In genomic region chr19:31351212-31352193, GRCh38 we compare ENCODE assay signal across 8 cellular contexts. TPM values are rescaled to one million over a fixed set of nuclear protein-coding genes. Genes with fewer than 3 reads are reported as not detected.
DNase-seq lines count a peak whose midpoint lies in the region; ATAC-seq and TF ChIP-seq lines count a peak whose summit lies in the region.

No MANE protein-coding gene starts in this region.

- H3K36me3 Mint-ChIP-seq in stimulated activated memory B cell treated with anti-CD40 and anti-IgM and Interleukin-4, amounts not matched to agents 10 μg/mL and 1 μg/mL and 100 μg/mL, for 72 hours = peaks cover 12% of the 10 kb centered on the region

- peaks cover 6% of the 10 kb centered on the region for H3K9me3 Mint-ChIP-seq in stimulated activated memory B cell treated with anti-CD40 and anti-IgM and Interleukin-4, amounts not matched to agents 10 μg/mL and 1 μg/mL and 100 μg/mL, for 72 hours

- H3K9me3 ChIP-seq in HEK293 (ENCODE audit: control insufficient read depth, insufficient read depth, low read depth, low read length) = no peaks in the 10 kb centered on the region

- no peak overlapping the region for H3K27ac Mint-ChIP-seq in stimulated activated memory B cell treated with anti-CD40 and anti-IgM and Interleukin-4, amounts not matched to agents 10 μg/mL and 1 μg/mL and 100 μg/mL, for 72 hours

- peaks cover 24% of the 10 kb centered on the region for H3K4me1 ChIP-seq in HEK293 (ENCODE audit: control insufficient read depth, insufficient read depth, low read length)

- ATAC-seq in stimulated activated memory B cell treated with anti-CD40 and anti-IgM and Interleukin-4, amounts not matched to agents 10 μg/mL and 1 μg/mL and 100 μg/mL, for 72 hours = no peak
- ATAC-seq in HG02678 (IDR thresholded peaks at IDR 0.05; ENCODE audit: unreplicated experiment) (no peak), GM19035 (IDR thresholded peaks at IDR 0.05; ENCODE audit: unreplicated experiment) (no peak)

- DNase-seq in A172 (ENCODE audit: low spot score) (peak; percentile 40), astrocyte of the spinal cord (ENCODE audit: low read depth, low spot score) (peak; percentile 82), islet precursor cell (peak; percentile 83)
- DNase-seq in activated CD4-positive, CD25-positive, alpha-beta regulatory T cell (lab: John Stamatoyannopoulos, UW) = no peak

- peak overlapping the region; percentile 86 for H3K4me3 Mint-ChIP-seq in stimulated activated memory B cell treated with anti-CD40 and anti-IgM and Interleukin-4, amounts not matched to agents 10 μg/mL and 1 μg/mL and 100 μg/mL, for 72 hours

- POLR2A ChIA-PET in HEK293 (lab: Yijun Ruan, JAX) = interaction anchor here (1.5 to 2.1 kb wide), 2 partner anchors 12 to 13 kb away, joined by 4 to 10 read pairs; no protein-coding TSS in a partner anchor

- H3K4me3 ChIP-seq in HEK293 (ENCODE audit: low read depth, low read length) (peak overlapping the region; percentile 63), astrocyte of the spinal cord (ENCODE audit: low read depth, low read length) (peak overlapping the region; percentile 54)

- peaks cover 0 to 4% of the 10 kb centered on the region in 2 experiments; a peak in 1 of 3 replicates for H3K36me3 ChIP-seq in HEK293 (ENCODE audit: control insufficient read depth in 2 of 2, insufficient read depth in 1 of 2, low read length in 2 of 2)

- no peak for TF ChIP-seq CTCF in HEK293 (tag by site-specific recombination; IDR thresholded peaks at IDR 0.05)
- TF ChIP-seq CTCF in astrocyte of the spinal cord (IDR thresholded peaks at IDR 0.05; ENCODE audit: low read depth, low read length) = no peak

- H3K4me1 Mint-ChIP-seq in stimulated activated memory B cell treated with anti-CD40 and anti-IgM and Interleukin-4, amounts not matched to agents 10 μg/mL and 1 μg/mL and 100 μg/mL, for 72 hours = peaks cover 14% of the 10 kb centered on the region

- H3K27me3 Mint-ChIP-seq in stimulated activated memory B cell treated with anti-CD40 and anti-IgM and Interleukin-4, amounts not matched to agents 10 μg/mL and 1 μg/mL and 100 μg/mL, for 72 hours = peaks cover 79% of the 10 kb centered on the region

- CTCF ChIA-PET in HEK293 (lab: Yijun Ruan, JAX) = interaction anchor here (0.7 to 2.0 kb wide), 3 partner anchors 13 to 682 kb away, joined by 4 to 9 read pairs (median 4); no protein-coding TSS in a partner anchor

- peak overlapping the region; percentile 97 for H3K27ac ChIP-seq in HEK293 (ENCODE audit: extremely low read depth, low read depth, low read length)

- in situ Hi-C loops in astrocyte of the spinal cord (cut with HindIII; ENCODE audit: low sequenced_read_pairs) = no loop called here

TF ChIP-seq in HEK293, 187 proteins besides CTCF, POLR2A, EP300 and RAD21 (continues in another document):
- TF ChIP-seq ZFHX2 (tag by site-specific recombination; conservative IDR thresholded peaks at IDR 0.05) = peak; percentile 33; the same call in 1 of the 2 replicates
- no peak for TF ChIP-seq ZSCAN16 (tag by site-specific recombination; IDR thresholded peaks at IDR 0.05)
- TF ChIP-seq ZNF558 (tag by site-specific recombination; IDR thresholded peaks at IDR 0.05) = no peak
- TF ChIP-seq ZNF639 (tag by site-specific recombination; IDR thresholded peaks at IDR 0.05) = no peak
- TF ChIP-seq TSHZ1 (tag by site-specific recombination; IDR thresholded peaks at IDR 0.05; ENCODE audit: borderline replicate concordance) = no peak
- TF ChIP-seq ZNF24 (tag by site-specific recombination; IDR thresholded peaks at IDR 0.05) = 0 out of 2 replicates have a peak, but pooled peaks have one; percentile 20
- no peak for TF ChIP-seq ZNF223 (tag by site-specific recombination; IDR thresholded peaks at IDR 0.05)
- TF ChIP-seq ZNF473 (tag by site-specific recombination; IDR thresholded peaks at IDR 0.05) = no peak
- TF ChIP-seq ZNF501 (tag by site-specific recombination; IDR thresholded peaks at IDR 0.05) = no peak
- TF ChIP-seq MZF1 (tag by site-specific recombination; IDR thresholded peaks at IDR 0.05; ENCODE audit: borderline replicate concordance) = no peak
- TF ChIP-seq KLF7 (tag by site-specific recombination; IDR thresholded peaks at IDR 0.05; ENCODE audit: borderline replicate concordance) = no peak
- TF ChIP-seq ZBTB48 (tag by site-specific recombination; IDR thresholded peaks at IDR 0.05) = no peak
- no peak for TF ChIP-seq PRDM4 (tag by site-specific recombination; IDR thresholded peaks at IDR 0.05)
- TF ChIP-seq ZNF488 (tag by site-specific recombination; IDR thresholded peaks at IDR 0.05) = no peak

RNA-seq across cellular contexts. Expression of gene TSHZ3, which starts 2.3 kb away (rescaled TPM):
- total RNA-seq in A172 (2014; rRNA removed; shearing (Covaris generic)) = 4.7 and 5.6 TPM in 2 replicates

Comparison
In these comparisons a context has a peak if more than half of its experiments do, and no peak if none do; other contexts are left out.
1. DNase-seq: peak in A172 (single experiment), astrocyte of the spinal cord (single experiment) and islet precursor cell (single experiment); none in activated CD4-positive, CD25-positive, alpha-beta regulatory T cell (0 of 4).